In the genomic region with DNA sequence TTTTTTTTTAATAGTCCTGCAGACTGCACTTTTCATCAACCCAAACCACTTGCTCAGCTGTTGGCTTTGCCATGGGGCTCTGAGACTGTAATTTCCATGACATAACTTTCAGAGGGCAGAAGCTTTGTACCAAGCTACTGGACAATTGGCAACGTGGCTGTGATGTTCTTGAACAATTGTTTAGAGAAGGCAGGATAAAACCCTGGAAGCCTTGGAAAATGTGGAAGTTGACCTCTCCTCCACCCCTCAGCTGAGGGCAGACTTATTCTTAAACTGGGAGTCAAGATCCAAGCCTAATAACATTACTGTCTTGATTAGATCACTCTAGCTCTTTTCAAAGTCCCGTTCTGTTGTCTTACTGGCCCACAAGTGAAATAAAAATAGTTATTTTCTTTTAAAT, we compare ENCODE assay signal across 38 cellular contexts. TPM values are rescaled to one million over a fixed set of nuclear protein-coding genes. Genes with fewer than 3 reads are reported as not detected.
"Had no signal": no experiment of that assay in that cellular context is flagged by ENCODE, and none has a peak within 500 bp of the region (broad histone marks: within the 10 kb centered on the region; RNA-seq: fewer than 3 reads in every experiment).

No MANE protein-coding gene starts in this region.

- H3K9me3 ChIP-seq: adrenal gland, body of pancreas had no signal

- H3K27me3 ChIP-seq: adrenal gland, body of pancreas, brain microvascular endothelial cell, breast epithelium had no signal

- H3K4me1 ChIP-seq: adrenal gland, body of pancreas, breast epithelium had no signal

- H3K4me3 Mint-ChIP-seq: activated B cell treated with CpG ODN at 0.5 μM for 24 hours; activated CD4-positive, alpha-beta memory T cell treated with anti-CD3 and anti-CD28 coated beads for 36 hours; activated CD4-positive, alpha-beta T cell treated with anti-CD3 and anti-CD28 coated beads, Interleukin-2, amount 10 ng/mL, durations not matched to agents 24 days and 14 days; activated CD8-positive, alpha-beta T cell treated with anti-CD3 and anti-CD28 coated beads for 36 hours; activated naive CD4-positive, alpha-beta T cell treated with anti-CD3 and anti-CD28 coated beads for 36 hours; activated naive CD8-positive, alpha-beta T cell treated with anti-CD3 and anti-CD28 coated beads for 36 hours; activated T-cell treated with anti-CD3 and anti-CD28 coated beads, Interleukin-2, amount 50 U/mL, for 4 hours; activated T-cell treated with anti-CD3 and anti-CD28 coated beads, Interleukin-2, amount 50 U/mL, for 72 hours; activated T-helper 1 cell treated with anti-CD3 and anti-CD28 coated beads, Interleukin-12 subunit alpha, Interleukin-12 subunit beta, Interleukin-2, Interleukin-4 antibody, amounts not matched to agents 30 ng/mL and 10 ng/mL and 1 ng/mL, durations not matched to agents 14 hours and 24 hours and 36 hours; activated T-helper 17 cell treated with anti-CD3 and anti-CD28 coated beads, Interleukin-2, amount 50 U/mL, for 72 hours; T-helper 2 cell treated with Interferon-gamma antibody and Interleukin-4, amounts not matched to agents 5 μg/mL and 100 μg/mL, for 36 hours had no signal

- H3K4me3 ChIP-seq: adrenal gland, body of pancreas, breast epithelium had no signal

- H3K27ac ChIP-seq: adrenal gland, body of pancreas, brain microvascular endothelial cell, breast epithelium, VCaP had no signal

- H3K36me3 Mint-ChIP-seq: activated CD4-positive, alpha-beta memory T cell treated with anti-CD3 and anti-CD28 coated beads for 36 hours; activated naive CD4-positive, alpha-beta T cell treated with anti-CD3 and anti-CD28 coated beads, Interleukin-2, amount 50 U/mL, for 72 hours; activated naive CD8-positive, alpha-beta T cell treated with anti-CD3 and anti-CD28 coated beads for 36 hours had no signal

- H3K9me3 Mint-ChIP-seq: activated CD4-positive, alpha-beta T cell treated with anti-CD3 and anti-CD28 coated beads, Interleukin-2, amount 10 ng/mL, durations not matched to agents 24 days and 14 days; activated T-helper 1 cell treated with anti-CD3 and anti-CD28 coated beads, Interleukin-12 subunit alpha, Interleukin-12 subunit beta, Interleukin-2, Interleukin-4 antibody, amounts not matched to agents 30 ng/mL and 10 ng/mL and 1 ng/mL, durations not matched to agents 14 hours and 24 hours and 36 hours; activated T-helper 17 cell treated with anti-CD3 and anti-CD28 coated beads, Interleukin-2, amount 50 U/mL, for 72 hours had no signal

- H3K36me3 ChIP-seq: adrenal gland, brain microvascular endothelial cell, breast epithelium had no signal

- ATAC-seq: activated CD8-positive, alpha-beta T cell treated with anti-CD3 and anti-CD28 coated beads for 36 hours; activated naive CD4-positive, alpha-beta T cell treated with anti-CD3 and anti-CD28 coated beads, Interleukin-2, amount 50 U/mL, for 72 hours; activated T-cell treated with anti-CD3 and anti-CD28 coated beads, Interleukin-2, amount 50 U/mL, for 4 hours; activated T-cell treated with anti-CD3 and anti-CD28 coated beads, Interleukin-2, amount 50 U/mL, for 72 hours; activated T-helper 17 cell treated with anti-CD3 and anti-CD28 coated beads, Interleukin-2, amount 50 U/mL, for 72 hours; body of pancreas had no signal

- H3K27ac Mint-ChIP-seq: activated B cell treated with CpG ODN at 0.5 μM for 24 hours; activated CD4-positive, alpha-beta memory T cell treated with anti-CD3 and anti-CD28 coated beads for 36 hours; activated CD4-positive, alpha-beta T cell treated with anti-CD3 and anti-CD28 coated beads, Interleukin-2, amount 10 ng/mL, durations not matched to agents 24 days and 14 days; activated CD8-positive, alpha-beta T cell treated with anti-CD3 and anti-CD28 coated beads for 36 hours; activated naive CD4-positive, alpha-beta T cell treated with anti-CD3 and anti-CD28 coated beads for 36 hours; activated naive CD4-positive, alpha-beta T cell treated with anti-CD3 and anti-CD28 coated beads, Interleukin-2, amount 50 U/mL, for 72 hours; activated naive CD8-positive, alpha-beta T cell treated with anti-CD3 and anti-CD28 coated beads for 36 hours; activated T-cell treated with anti-CD3 and anti-CD28 coated beads, Interleukin-2, amount 50 U/mL, for 72 hours; activated T-helper 1 cell treated with anti-CD3 and anti-CD28 coated beads, Interleukin-12 subunit alpha, Interleukin-12 subunit beta, Interleukin-2, Interleukin-4 antibody, amounts not matched to agents 30 ng/mL and 10 ng/mL and 1 ng/mL, durations not matched to agents 14 hours and 24 hours and 36 hours; activated T-helper 17 cell treated with anti-CD3 and anti-CD28 coated beads, Interleukin-2, amount 50 U/mL, for 72 hours; T-helper 2 cell treated with Interferon-gamma antibody and Interleukin-4, amounts not matched to agents 5 μg/mL and 100 μg/mL, for 36 hours had no signal

- H3K4me1 Mint-ChIP-seq: activated B cell treated with CpG ODN at 0.5 μM for 24 hours; activated CD4-positive, alpha-beta T cell treated with anti-CD3 and anti-CD28 coated beads, Interleukin-2, amount 10 ng/mL, durations not matched to agents 24 days and 14 days; activated naive CD8-positive, alpha-beta T cell treated with anti-CD3 and anti-CD28 coated beads for 36 hours; activated T-helper 17 cell treated with anti-CD3 and anti-CD28 coated beads, Interleukin-2, amount 50 U/mL, for 72 hours had no signal

- DNase-seq: activated B cell treated with CpG ODN at 0.5 μM for 24 hours; activated CD4-positive, alpha-beta memory T cell treated with anti-CD3 and anti-CD28 coated beads for 36 hours; activated CD4-positive, alpha-beta T cell treated with anti-CD3 and anti-CD28 coated beads for 4 hours; activated CD4-positive, alpha-beta T cell treated with anti-CD3 and anti-CD28 coated beads, Interleukin-2, amount 10 ng/mL, durations not matched to agents 24 days and 14 days; activated CD4-positive, alpha-beta T cell treated with anti-CD3 and anti-CD28 coated beads, Interleukin-2, amount 50 U/mL, for 1 hour; activated CD4-positive, alpha-beta T cell treated with anti-CD3 and anti-CD28 coated beads, Interleukin-2, amount 50 U/mL, for 4 hours; activated CD4-positive, CD25-positive, alpha-beta regulatory T cell treated with anti-CD3 and anti-CD28 coated beads, Interleukin-2, amount 50 U/mL, for 72 hours; activated CD8-positive, alpha-beta memory T cell treated with anti-CD3 and anti-CD28 coated beads, Interleukin-2, amount 50 U/mL, for 4 hours; activated CD8-positive, alpha-beta T cell treated with anti-CD3 and anti-CD28 coated beads for 36 hours; activated effector memory CD4-positive, alpha-beta T cell treated with anti-CD3 and anti-CD28 coated beads, Interleukin-2, amount 50 U/mL, for 16 hours; activated gamma-delta T cell treated with Interleukin-2 at 50 U/mL for 16 hours; activated naive CD4-positive, alpha-beta T cell; activated naive CD4-positive, alpha-beta T cell treated with anti-CD3 and anti-CD28 coated beads for 36 hours; activated naive CD4-positive, alpha-beta T cell treated with anti-CD3 and anti-CD28 coated beads, Interleukin-2, amount 50 U/mL, for 16 hours; activated naive CD8-positive, alpha-beta T cell treated with anti-CD3 and anti-CD28 coated beads for 36 hours; activated T-cell treated with anti-CD3 and anti-CD28 coated beads for 4 hours; activated T-cell treated with anti-CD3 and anti-CD28 coated beads, Interleukin-2, amount 50 U/mL, for 1 hour; activated T-cell treated with anti-CD3 and anti-CD28 coated beads, Interleukin-2, amount 50 U/mL, for 4 hours; activated T-cell treated with anti-CD3 and anti-CD28 coated beads, Interleukin-2, amount 50 U/mL, for 72 hours; adrenal gland; amniotic stem cell; aorta; body of pancreas; central memory CD4-positive, alpha-beta T cell; T-helper 2 cell; T-helper 9 cell had no signal

RNA-seq across cellular contexts. Expression of gene OR4E1, which starts 2.2 kb away (rescaled TPM):
- total RNA-seq: activated B cell treated with CpG ODN at 0.5 μM for 24 hours; activated CD4-positive, alpha-beta T cell treated with anti-CD3 and anti-CD28 coated beads, Interleukin-2, amount 10 ng/mL, durations not matched to agents 24 days and 14 days; activated CD8-positive, alpha-beta memory T cell treated with anti-CD3 and anti-CD28 coated beads for 36 hours; activated CD8-positive, alpha-beta T cell treated with anti-CD3 and anti-CD28 coated beads for 36 hours; activated naive CD8-positive, alpha-beta T cell treated with anti-CD3 and anti-CD28 coated beads for 36 hours; activated T-cell treated with anti-CD3 and anti-CD28 coated beads, Interleukin-2, amount 50 U/mL, for 4 hours; activated T-cell treated with anti-CD3 and anti-CD28 coated beads, Interleukin-2, amount 50 U/mL, for 72 hours; activated T-helper 1 cell treated with anti-CD3 and anti-CD28 coated beads, Interleukin-12 subunit alpha, Interleukin-12 subunit beta, Interleukin-2, Interleukin-4 antibody, amounts not matched to agents 30 ng/mL and 10 ng/mL and 1 ng/mL, durations not matched to agents 14 hours and 24 hours and 36 hours; adrenal gland; aorta; astrocyte; body of pancreas; breast epithelium; cardiac septum; cerebellum had no signal
- polyA plus RNA-seq: adrenal gland, aorta had no signal

RNA-seq across cellular contexts. Expression of gene OR4E2, which starts 17.7 kb away (rescaled TPM):
- total RNA-seq: activated B cell treated with CpG ODN at 0.5 μM for 24 hours; activated CD4-positive, alpha-beta memory T cell treated with anti-CD3 and anti-CD28 coated beads for 36 hours; activated CD4-positive, alpha-beta T cell treated with anti-CD3 and anti-CD28 coated beads, Interleukin-2, amount 10 ng/mL, durations not matched to agents 24 days and 14 days; activated CD8-positive, alpha-beta memory T cell treated with anti-CD3 and anti-CD28 coated beads for 36 hours; activated CD8-positive, alpha-beta T cell treated with anti-CD3 and anti-CD28 coated beads for 36 hours; activated naive CD4-positive, alpha-beta T cell treated with anti-CD3 and anti-CD28 coated beads for 36 hours; activated naive CD8-positive, alpha-beta T cell treated with anti-CD3 and anti-CD28 coated beads for 36 hours; activated T-cell treated with anti-CD3 and anti-CD28 coated beads, Interleukin-2, amount 50 U/mL, for 4 hours; activated T-cell treated with anti-CD3 and anti-CD28 coated beads, Interleukin-2, amount 50 U/mL, for 72 hours; activated T-helper 1 cell treated with anti-CD3 and anti-CD28 coated beads, Interleukin-12 subunit alpha, Interleukin-12 subunit beta, Interleukin-2, Interleukin-4 antibody, amounts not matched to agents 30 ng/mL and 10 ng/mL and 1 ng/mL, durations not matched to agents 14 hours and 24 hours and 36 hours; activated T-helper 17 cell treated with anti-CD3 and anti-CD28 coated beads, Interleukin-2, amount 50 U/mL, for 72 hours; adrenal gland; aorta; astrocyte; body of pancreas; breast epithelium; cardiac septum; cerebellum; T-helper 1 cell treated with Interleukin-12 subunit alpha and Interleukin-12 subunit beta and Interleukin-4 antibody, amounts not matched to agents 30 ng/mL and 1 ng/mL, for 36 hours had no signal
- polyA plus RNA-seq: adrenal gland, aorta had no signal

RNA-seq across cellular contexts. Expression of gene OR10G2, which starts 36.6 kb away (rescaled TPM):
- total RNA-seq: activated B cell treated with CpG ODN at 0.5 μM for 24 hours; activated CD4-positive, alpha-beta memory T cell treated with anti-CD3 and anti-CD28 coated beads for 36 hours; activated CD4-positive, alpha-beta T cell treated with anti-CD3 and anti-CD28 coated beads, Interleukin-2, amount 10 ng/mL, durations not matched to agents 24 days and 14 days; activated CD8-positive, alpha-beta memory T cell treated with anti-CD3 and anti-CD28 coated beads for 36 hours; activated CD8-positive, alpha-beta T cell treated with anti-CD3 and anti-CD28 coated beads for 36 hours; activated naive CD4-positive, alpha-beta T cell treated with anti-CD3 and anti-CD28 coated beads for 36 hours; activated naive CD4-positive, alpha-beta T cell treated with anti-CD3 and anti-CD28 coated beads, Interleukin-2, amount 50 U/mL, for 72 hours; activated naive CD8-positive, alpha-beta T cell treated with anti-CD3 and anti-CD28 coated beads for 36 hours; activated T-cell treated with anti-CD3 and anti-CD28 coated beads, Interleukin-2, amount 50 U/mL, for 4 hours; activated T-cell treated with anti-CD3 and anti-CD28 coated beads, Interleukin-2, amount 50 U/mL, for 72 hours; activated T-helper 1 cell treated with anti-CD3 and anti-CD28 coated beads, Interleukin-12 subunit alpha, Interleukin-12 subunit beta, Interleukin-2, Interleukin-4 antibody, amounts not matched to agents 30 ng/mL and 10 ng/mL and 1 ng/mL, durations not matched to agents 14 hours and 24 hours and 36 hours; activated T-helper 17 cell treated with anti-CD3 and anti-CD28 coated beads, Interleukin-2, amount 50 U/mL, for 72 hours; adrenal gland; aorta; astrocyte; body of pancreas; breast epithelium; cardiac septum; cerebellum; T-helper 1 cell treated with Interleukin-12 subunit alpha and Interleukin-12 subunit beta and Interleukin-4 antibody, amounts not matched to agents 30 ng/mL and 1 ng/mL, for 36 hours had no signal
- polyA plus RNA-seq: adrenal gland, aorta had no signal
